In the genomic region with DNA sequence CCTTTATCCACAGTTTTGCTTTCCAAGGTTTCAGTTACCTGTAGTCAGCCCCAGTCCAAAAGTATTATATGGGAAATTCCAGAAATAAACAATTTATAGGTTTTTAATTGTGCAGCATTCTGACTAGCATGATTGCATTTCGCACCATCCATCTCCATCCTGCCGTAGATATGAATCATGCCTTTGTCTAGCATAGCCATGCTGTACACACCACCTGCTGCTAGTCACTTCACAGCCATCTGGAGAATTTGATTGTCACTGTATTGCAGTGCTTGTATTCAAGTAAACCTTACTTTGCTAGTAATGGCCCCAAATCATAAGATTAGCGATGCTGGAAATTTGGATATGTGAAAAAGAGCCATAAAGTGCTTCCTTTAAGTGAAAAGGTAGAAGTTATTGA, we compare ENCODE assay signal across 26 cellular contexts. TPM values are rescaled to one million over a fixed set of nuclear protein-coding genes. Genes with fewer than 3 reads are reported as not detected.
DNase-seq lines count a peak whose midpoint lies in the region; ATAC-seq and TF ChIP-seq lines count a peak whose summit lies in the region.
"Had no signal": no experiment of that assay in that cellular context is flagged by ENCODE, and none has a peak within 500 bp of the region (broad histone marks: within the 10 kb centered on the region; RNA-seq: fewer than 3 reads in every experiment).

No MANE protein-coding gene starts in this region.

- DNase-seq in COLO668 (lab: John Stamatoyannopoulos, UW; ENCODE audit: unreplicated experiment) (peak; percentile 45), NCI-H187 (lab: John Stamatoyannopoulos, UW) (peak; percentile 42 to 49), NCI-H510A treated with DMSO at 0.1 percent for 48 hours (lab: John Stamatoyannopoulos, UW) (peak; percentile 69), cerebellum (ENCODE audit: low spot score) (peak; percentile 15), hypothalamus (lab: John Stamatoyannopoulos, UW) (no peak), T-helper 1 cell (no peak), transverse colon (no peak)
- DNase-seq: activated CD4-positive, alpha-beta T cell treated with anti-CD3 and anti-CD28 coated beads, Interleukin-2, amount 10 ng/mL, durations not matched to agents 7 days and 5 days; activated CD8-positive, alpha-beta memory T cell treated with anti-CD3 and anti-CD28 coated beads, Interleukin-2, amount 50 U/mL, for 4 hours; activated naive CD8-positive, alpha-beta T cell treated with anti-CD3 and anti-CD28 coated beads for 36 hours; cerebellar nuclear complex; erythroblast; foreskin melanocyte; GF-D8; H9; midbrain; Peyer's patch; WERI-Rb-1 had no signal

- ATAC-seq in HG03442 (IDR thresholded peaks at IDR 0.05; ENCODE audit: unreplicated experiment): no peak

- WGBS in transverse colon (ENCODE audit: low coverage in 1 of 2), 2 donors: 50 to 54% methylated on average over 1 to 3 of the region's 3 CpGs

- H3K4me3 ChIP-seq in transverse colon: no peak overlapping the region
- H3K4me3 ChIP-seq: Peyer's patch, SK-N-MC had no signal

- H3K27ac ChIP-seq in transverse colon: no peak overlapping the region
- H3K27ac ChIP-seq: Peyer's patch, SK-N-MC, WERI-Rb-1 had no signal

- H3K27me3 ChIP-seq in transverse colon: no peaks in the 10 kb centered on the region
- H3K27me3 ChIP-seq: Peyer's patch had no signal

- in situ Hi-C loops in transverse colon (cut with MboI; ENCODE audit: low pct_ligation_motif_present in 1 of 4, low pct_unique_long_range_greater_than_20kb in 1 of 4, low sequenced_read_pairs in 3 of 4): no loop called here

- no peak for TF ChIP-seq EP300 in transverse colon (IDR thresholded peaks at IDR 0.05; ENCODE audit: low read depth)

- TF ChIP-seq POLR2A in transverse colon (IDR thresholded peaks at IDR 0.05): no peak

- intact Hi-C loops in transverse colon (cut with DNase I; ENCODE audit: low total_unique reads): no loop called here

- no peaks in the 10 kb centered on the region for H3K36me3 ChIP-seq in transverse colon
- H3K36me3 ChIP-seq: Peyer's patch, WERI-Rb-1 had no signal

- no peaks in the 10 kb centered on the region for H3K9me3 ChIP-seq in transverse colon
- H3K9me3 ChIP-seq: Peyer's patch had no signal

- peaks cover 0 to 11% (median 0%) of the 10 kb centered on the region in 4 donors for H3K4me1 ChIP-seq in transverse colon

- TF ChIP-seq CTCF in transverse colon (IDR thresholded peaks at IDR 0.05): no peak

RNA-seq across cellular contexts. Expression of a gene that starts 36.0 kb away (rescaled TPM):
- not detected for total RNA-seq in cerebellum
- not detected for total RNA-seq in transverse colon
- total RNA-seq: activated CD4-positive, alpha-beta T cell treated with anti-CD3 and anti-CD28 coated beads, Interleukin-2, amount 10 ng/mL, durations not matched to agents 7 days and 5 days; activated naive CD8-positive, alpha-beta T cell treated with anti-CD3 and anti-CD28 coated beads for 36 hours; astrocyte; H9; liver; MCF 10A; neural crest cell; Peyer's patch; progenitor cell of endocrine pancreas; urinary bladder had no signal

Comparison
In these comparisons a context has a peak if more than half of its experiments do, and no peak if none do; other contexts are left out.
1. DNase-seq: peak in COLO668 (single experiment), NCI-H187 (2 of 2), NCI-H510A treated with DMSO at 0.1 percent for 48 hours (single experiment) and cerebellum (single experiment); none in hypothalamus (0 of 51), T-helper 1 cell (0 of 5) and transverse colon (single experiment).